Comparison of ENCODE assay signal across 8 cellular contexts in genomic region chr20:32155017-32155965, GRCh38. TPM values are rescaled to one million over a fixed set of nuclear protein-coding genes. Genes with fewer than 3 reads are reported as not detected.
A peak's percentile ranks its signal among the peaks of the same experiment; 100 is the strongest.
DNase-seq lines count a peak whose midpoint lies in the region; ATAC-seq and TF ChIP-seq lines count a peak whose summit lies in the region.

No MANE protein-coding gene starts in this region.

- H3K36me3 Mint-ChIP-seq in activated T-cell treated with anti-CD3 and anti-CD28 coated beads, Interleukin-2, amount 50 U/mL, for 4 hours (ENCODE audit: insufficient read depth), result peaks cover 32% of the 10 kb centered on the region

- H3K79me1 ChIP-seq in neuronal stem cell (ENCODE audit: low read depth, low read length), result peaks cover 4% of the 10 kb centered on the region

- H4K20me1 ChIP-seq in BLaER1 treated with 17β-estradiol and CSF1 and Interleukin-3, amounts not matched to agents 10 nM and 100 nM, result peaks cover 0 to 13% (median 0%) of the 10 kb centered on the region in 11 experiments; a peak in 8 of 22 replicates

- H3K4me1 Mint-ChIP-seq in activated T-cell treated with anti-CD3 and anti-CD28 coated beads, Interleukin-2, amount 50 U/mL, for 4 hours (ENCODE audit: low read depth), result no peaks in the 10 kb centered on the region

- H3K9me3 ChIP-seq in BLaER1 treated with 17β-estradiol and CSF1 and Interleukin-3, amounts not matched to agents 10 nM and 100 nM (replicated peaks in 1 of 11), result no peaks in the 10 kb centered on the region
- no peaks in the 10 kb centered on the region for H3K9me3 ChIP-seq in neuronal stem cell (replicated peaks in 1 of 2; ENCODE audit: control insufficient read depth in 2 of 2, insufficient read depth in 1 of 2, low read depth in 1 of 2, low read length in 2 of 2)

- no peaks in the 10 kb centered on the region for H3K27me3 Mint-ChIP-seq in activated T-cell treated with anti-CD3 and anti-CD28 coated beads, Interleukin-2, amount 50 U/mL, for 4 hours (ENCODE audit: low read depth)

- peak overlapping the region; percentile 7 for H3K18ac ChIP-seq in neuronal stem cell (ENCODE audit: low read length)

- H3K27ac ChIP-seq in BLaER1 treated with 17β-estradiol and CSF1 and Interleukin-3, amounts not matched to agents 10 nM and 100 nM, result peak overlapping the region in 10 of 11 experiments; percentile 47 to 86 (median 74); a peak in 20 of 22 replicates
- no peak overlapping the region for H3K27ac ChIP-seq in foreskin keratinocyte
- peak overlapping the region; percentile 15 for H3K27ac ChIP-seq in neuronal stem cell (replicated peaks; ENCODE audit: low read length)

- peak overlapping the region in 5 of 10 experiments; percentile 2 to 36 (median 20); a peak in 5 of 20 replicates for H3K4me3 ChIP-seq in BLaER1 treated with 17β-estradiol and CSF1 and Interleukin-3, amounts not matched to agents 10 nM and 100 nM
- H3K4me3 ChIP-seq in neuronal stem cell (ENCODE audit: low read length in 2 of 2), result no peak overlapping the region

- H2BK15ac ChIP-seq in neuronal stem cell (ENCODE audit: low read length), result no peak overlapping the region

- peak; percentile 41 for TF ChIP-seq CTCF in foreskin keratinocyte (conservative IDR thresholded peaks at IDR 0.05)

- peaks cover 13 to 99% (median 29%) of the 10 kb centered on the region in 10 experiments for H3K4me1 ChIP-seq in BLaER1 treated with 17β-estradiol and CSF1 and Interleukin-3, amounts not matched to agents 10 nM and 100 nM
- H3K4me1 ChIP-seq in foreskin keratinocyte (no peaks in the 10 kb centered on the region), neuronal stem cell (ENCODE audit: control insufficient read depth in 2 of 2, insufficient read depth in 1 of 2, low read depth in 1 of 2, low read length in 2 of 2) (peaks cover 0 to 5% of the 10 kb centered on the region in 2 donors)

- ATAC-seq in GM21825 (IDR thresholded peaks at IDR 0.05; ENCODE audit: unreplicated experiment), result peak; percentile 53
- ATAC-seq in activated T-cell treated with anti-CD3 and anti-CD28 coated beads, Interleukin-2, amount 50 U/mL, for 4 hours, result peak; percentile 51 to 53
- ATAC-seq in foreskin keratinocyte, result peak; percentile 40
- ATAC-seq in GM21367 (IDR thresholded peaks at IDR 0.05; ENCODE audit: unreplicated experiment), result no peak

- H3K9me3 Mint-ChIP-seq in activated T-cell treated with anti-CD3 and anti-CD28 coated beads, Interleukin-2, amount 50 U/mL, for 4 hours, result no peaks in the 10 kb centered on the region

- no peak overlapping the region for H3K4me3 Mint-ChIP-seq in activated T-cell treated with anti-CD3 and anti-CD28 coated beads, Interleukin-2, amount 50 U/mL, for 4 hours

- H2BK12ac ChIP-seq in neuronal stem cell (ENCODE audit: low read length), result no peak overlapping the region

- no peak overlapping the region for H2AFZ ChIP-seq in neuronal stem cell (ENCODE audit: low read length)

- H4K8ac ChIP-seq in neuronal stem cell (ENCODE audit: low read depth, low read length), result peak overlapping the region; percentile 52

- no peak overlapping the region for H2BK5ac ChIP-seq in neuronal stem cell (ENCODE audit: low read length)

- no peaks in the 10 kb centered on the region for H3K27me3 ChIP-seq in BLaER1 treated with 17β-estradiol and CSF1 and Interleukin-3, amounts not matched to agents 10 nM and 100 nM
- H3K27me3 ChIP-seq in foreskin keratinocyte (no peaks in the 10 kb centered on the region), neuronal stem cell (ENCODE audit: control insufficient read depth in 3 of 3, insufficient read depth in 3 of 3, low read depth in 1 of 3, low read length in 3 of 3) (no peaks in the 10 kb centered on the region)

- peak overlapping the region; percentile 14 to 100 (median 73); a peak in 20 of 22 replicates for H3K4me2 ChIP-seq in BLaER1 treated with 17β-estradiol and CSF1 and Interleukin-3, amounts not matched to agents 10 nM and 100 nM
- H3K4me2 ChIP-seq in neuronal stem cell (ENCODE audit: insufficient read depth, low read length, poor library complexity, severe bottlenecking), result no peak overlapping the region

- no peak overlapping the region for H3K23ac ChIP-seq in neuronal stem cell (ENCODE audit: low read depth, low read length, poor library complexity)

- peaks cover 75 to 97% (median 90%) of the 10 kb centered on the region in 11 experiments for H3K36me3 ChIP-seq in BLaER1 treated with 17β-estradiol and CSF1 and Interleukin-3, amounts not matched to agents 10 nM and 100 nM
- peaks cover 49 to 88% of the 10 kb centered on the region in 2 donors for H3K36me3 ChIP-seq in neuronal stem cell (replicated peaks in 1 of 2; ENCODE audit: control insufficient read depth in 2 of 2, insufficient read depth in 2 of 2, low read length in 2 of 2)

- no CpG with 5 or more reads among the region's 11 CpGs for WGBS in neuronal stem cell (ENCODE audit: extremely low coverage in 2 of 2, insufficient read length in 2 of 2, insufficient replicate concordance in 1 of 2), 2 donors

- no peak overlapping the region for H2BK120ac ChIP-seq in neuronal stem cell (ENCODE audit: low read depth, low read length)

- H4K91ac ChIP-seq in neuronal stem cell (ENCODE audit: low read depth, low read length, poor library complexity), result no peak overlapping the region

- peak overlapping the region; percentile 77 for H3K14ac ChIP-seq in neuronal stem cell (ENCODE audit: low read length)

- H3K4ac ChIP-seq in neuronal stem cell (ENCODE audit: low read length), result no peak overlapping the region

- peak overlapping the region; percentile 7 to 77 (median 52); a peak in 18 of 22 replicates for H3K9ac ChIP-seq in BLaER1 treated with 17β-estradiol and CSF1 and Interleukin-3, amounts not matched to agents 10 nM and 100 nM
- no peak overlapping the region for H3K9ac ChIP-seq in neuronal stem cell (ENCODE audit: low read depth, low read length, poor library complexity)

- no peak overlapping the region for H2AK5ac ChIP-seq in neuronal stem cell (ENCODE audit: low read depth, low read length)

- DNase-seq in NCI-H524 treated with DMSO at 0.1 percent for 48 hours (lab: John Stamatoyannopoulos, UW), result peak; percentile 28
- DNase-seq in activated T-cell treated with anti-CD3 and anti-CD28 coated beads, Interleukin-2, amount 50 U/mL, for 4 hours, result no peak
- DNase-seq in foreskin keratinocyte, result peak; percentile 3
- DNase-seq in neuronal stem cell (ENCODE audit: low spot score), result peak; percentile 48
- no peak for DNase-seq in middle frontal gyrus (ENCODE audit: extremely low spot score, low spot score)

RNA-seq across cellular contexts. Expression of gene TM9SF4, which starts 45.8 kb away (rescaled TPM):
- total RNA-seq in activated T-cell treated with anti-CD3 and anti-CD28 coated beads, Interleukin-2, amount 50 U/mL, for 4 hours, result 10 to 100 TPM; 43.5 to 48.6 (median 44.4) TPM
- 40.6 and 43.2 TPM in 2 replicates for total RNA-seq in foreskin keratinocyte
- polyA plus RNA-seq in foreskin keratinocyte, result 25.7 and 26.7 TPM in 2 replicates
- 48.3 TPM for polyA plus RNA-seq in neuronal stem cell (2013, experiment 1 of 2)
- polyA plus RNA-seq in neuronal stem cell (2013, experiment 2 of 2), result 48.3 TPM

RNA-seq across cellular contexts. Expression of gene PLAGL2, which starts 52.3 kb away (rescaled TPM):
- 100 to 1,000 TPM; 140 to 173 (median 151) TPM for total RNA-seq in activated T-cell treated with anti-CD3 and anti-CD28 coated beads, Interleukin-2, amount 50 U/mL, for 4 hours
- total RNA-seq in foreskin keratinocyte, result 11.6 and 12.3 TPM in 2 replicates
- polyA plus RNA-seq in foreskin keratinocyte, result 5.6 and 6.3 TPM in 2 replicates
- 35.6 TPM for polyA plus RNA-seq in neuronal stem cell (2013, experiment 1 of 2)
- 34.8 TPM for polyA plus RNA-seq in neuronal stem cell (2013, experiment 2 of 2)

RNA-seq across cellular contexts. Expression of gene POFUT1, which starts 52.4 kb away (rescaled TPM):
- total RNA-seq in activated T-cell treated with anti-CD3 and anti-CD28 coated beads, Interleukin-2, amount 50 U/mL, for 4 hours, result 100 to 1,000 TPM in 1 of 3 donors, 10 to 100 TPM in 2; 85.6 to 113 (median 95.7) TPM
- total RNA-seq in foreskin keratinocyte, result 35.3 and 35.9 TPM in 2 replicates
- 13.3 and 16.8 TPM in 2 replicates for polyA plus RNA-seq in foreskin keratinocyte
- polyA plus RNA-seq in neuronal stem cell (2013, experiment 1 of 2), result 17.5 TPM
- 18.2 TPM for polyA plus RNA-seq in neuronal stem cell (2013, experiment 2 of 2)

Comparison
In these comparisons a context has a peak if more than half of its experiments do, and no peak if none do; other contexts are left out.
1. DNase-seq: peak in NCI-H524 treated with DMSO at 0.1 percent for 48 hours (single experiment), foreskin keratinocyte (2 of 2) and neuronal stem cell (single experiment); none in activated T-cell treated with anti-CD3 and anti-CD28 coated beads, Interleukin-2, amount 50 U/mL, for 4 hours (single experiment) and middle frontal gyrus (single experiment).
2. RNA of gene PLAGL2, which starts 52.3 kb away (total RNA-seq): 140 to 173 TPM in activated T-cell treated with anti-CD3 and anti-CD28 coated beads, Interleukin-2, amount 50 U/mL, for 4 hours; 11.6 to 12.3 TPM in foreskin keratinocyte; every median in the first group is over 10 times any median in the second.